8 cellular contexts compared by ENCODE assay signal in genomic region chr1:67214420-67215174, GRCh38. TPM values are rescaled to one million over a fixed set of nuclear protein-coding genes. Genes with fewer than 3 reads are reported as not detected.
DNase-seq lines count a peak whose midpoint lies in the region; ATAC-seq and TF ChIP-seq lines count a peak whose summit lies in the region.

No MANE protein-coding gene starts in this region.

- TF ChIP-seq CTCF in fibroblast of the aortic adventitia (IDR thresholded peaks at IDR 0.05; ENCODE audit: insufficient read depth, low read length), result peak; percentile 70

- peaks cover 38% of the 10 kb centered on the region for H3K4me1 Mint-ChIP-seq in activated CD4-positive, alpha-beta T cell treated with anti-CD3 and anti-CD28 coated beads, Interleukin-2, amount 10 ng/mL, durations not matched to agents 7 days and 5 days

- H3K27me3 Mint-ChIP-seq in activated CD4-positive, alpha-beta T cell treated with anti-CD3 and anti-CD28 coated beads, Interleukin-2, amount 10 ng/mL, durations not matched to agents 7 days and 5 days, result no peaks in the 10 kb centered on the region

- no peak overlapping the region for H3K4me3 Mint-ChIP-seq in activated CD4-positive, alpha-beta T cell treated with anti-CD3 and anti-CD28 coated beads, Interleukin-2, amount 10 ng/mL, durations not matched to agents 7 days and 5 days

- H3K36me3 Mint-ChIP-seq in activated CD4-positive, alpha-beta T cell treated with anti-CD3 and anti-CD28 coated beads, Interleukin-2, amount 10 ng/mL, durations not matched to agents 7 days and 5 days (ENCODE audit: low read depth), result no peaks in the 10 kb centered on the region

- POLR2A ChIA-PET in activated CD4-positive, alpha-beta T cell treated with anti-CD3 and anti-CD28 coated beads, Interleukin-2, amount 10 ng/mL, durations not matched to agents 7 days and 5 days (lab: Charles Lee), result interaction anchor here (0.6 kb wide), 1 partner anchor 116 kb away, joined by 5 read pairs; no protein-coding TSS in a partner anchor

- peak overlapping the region; percentile 55 for H3K27ac Mint-ChIP-seq in activated CD4-positive, alpha-beta T cell treated with anti-CD3 and anti-CD28 coated beads, Interleukin-2, amount 10 ng/mL, durations not matched to agents 7 days and 5 days

- ATAC-seq in GM19468 (IDR thresholded peaks at IDR 0.05; ENCODE audit: extremely low read depth, unreplicated experiment) (peak; percentile 59), HG03521 (IDR thresholded peaks at IDR 0.05; ENCODE audit: unreplicated experiment) (peak; percentile 68)

- CTCF ChIA-PET in activated CD4-positive, alpha-beta T cell treated with anti-CD3 and anti-CD28 coated beads, Interleukin-2, amount 10 ng/mL, durations not matched to agents 7 days and 5 days (lab: Charles Lee), result interaction anchor here (0.5 to 6.0 kb wide), 31 partner anchors 9 to 411 kb away, joined by 3 to 74 read pairs (median 4); partner anchors contain the start of genes DNAI4 and MIER1

- DNase-seq in NCI-H1417 (lab: John Stamatoyannopoulos, UW) (peak in 2 of 3 experiments; percentile 6 to 34), NCI-H1417 treated with DMSO at 0.1 percent for 48 hours (lab: John Stamatoyannopoulos, UW) (no peak), fibroblast of the aortic adventitia (ENCODE audit: low read depth) (peak; percentile 48), globus pallidus (ENCODE audit: low spot score) (no peak)
- peak; percentile 75 for DNase-seq in activated CD4-positive, alpha-beta T cell treated with anti-CD3 and anti-CD28 coated beads, Interleukin-2, amount 10 ng/mL, durations not matched to agents 7 days and 5 days
- DNase-seq in stimulated activated CD4-positive, alpha-beta T cell treated with anti-CD3 and anti-CD28 coated beads, Interleukin-2, amount 100 ng/mL, for 4 hours (ENCODE audit: low read depth), result peak; percentile 39

- H3K9me3 Mint-ChIP-seq in activated CD4-positive, alpha-beta T cell treated with anti-CD3 and anti-CD28 coated beads, Interleukin-2, amount 10 ng/mL, durations not matched to agents 7 days and 5 days, result peaks cover 5% of the 10 kb centered on the region

- no peak overlapping the region for H3K4me3 ChIP-seq in fibroblast of the aortic adventitia (ENCODE audit: low read depth, low read length)

RNA-seq across cellular contexts. Expression of gene IL23R, which starts 48.3 kb away (rescaled TPM):
- total RNA-seq in activated CD4-positive, alpha-beta T cell treated with anti-CD3 and anti-CD28 coated beads, Interleukin-2, amount 10 ng/mL, durations not matched to agents 7 days and 5 days, result under 1 TPM; 0.48 to 0.57 TPM
- total RNA-seq in fibroblast of the aortic adventitia (ENCODE audit: low replicate concordance), result not detected in 2 replicates

Comparison
In these comparisons a context has a peak if more than half of its experiments do, and no peak if none do; other contexts are left out.
1. DNase-seq: peak in NCI-H1417 (2 of 3), activated CD4-positive, alpha-beta T cell treated with anti-CD3 and anti-CD28 coated beads, Interleukin-2, amount 10 ng/mL, durations not matched to agents 7 days and 5 days (single experiment), fibroblast of the aortic adventitia (single experiment) and stimulated activated CD4-positive, alpha-beta T cell treated with anti-CD3 and anti-CD28 coated beads, Interleukin-2, amount 100 ng/mL, for 4 hours (single experiment); none in NCI-H1417 treated with DMSO at 0.1 percent for 48 hours (single experiment) and globus pallidus (single experiment).